ENCODE assay signal across 8 cellular contexts in the genomic region with DNA sequence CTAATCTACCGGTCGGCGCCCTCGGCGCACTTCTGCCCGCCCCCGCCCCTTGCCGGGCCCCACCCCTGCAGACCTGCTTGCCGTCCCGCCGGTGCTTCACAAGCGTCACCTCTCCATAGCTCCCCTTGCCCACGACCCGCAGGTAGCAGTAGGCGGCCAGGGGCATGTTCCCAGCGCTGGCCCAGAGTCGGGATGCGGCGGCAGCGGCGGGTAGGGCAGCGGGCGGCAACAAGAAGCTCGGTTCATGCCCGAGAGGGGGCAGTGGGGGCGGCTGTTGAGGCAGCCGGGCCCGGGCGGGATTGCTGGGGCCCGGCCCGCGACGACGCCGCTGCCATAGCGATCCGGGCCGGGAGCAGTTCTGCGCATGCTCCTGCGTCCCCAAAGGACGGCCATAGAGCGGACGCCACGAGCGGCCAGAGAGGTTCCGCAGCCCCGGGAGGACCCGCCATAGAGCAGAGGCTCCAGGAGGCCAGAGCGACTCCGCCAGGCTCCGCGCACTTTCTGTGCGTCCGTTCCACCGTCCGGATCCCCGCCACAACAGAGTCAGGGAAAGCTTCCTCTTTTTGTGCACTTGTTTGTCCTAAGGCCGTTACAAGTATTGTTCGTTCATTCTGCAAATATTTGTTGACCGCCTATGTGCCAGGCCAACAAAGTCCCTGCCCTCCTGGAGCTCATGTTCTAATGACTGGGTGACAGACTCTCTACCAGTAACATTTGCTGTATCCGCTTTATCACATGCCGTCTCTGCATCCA. TPM values are rescaled to one million over a fixed set of nuclear protein-coding genes. Genes with fewer than 3 reads are reported as not detected.
DNase-seq lines count a peak whose midpoint lies in the region; ATAC-seq and TF ChIP-seq lines count a peak whose summit lies in the region.

A gene (minus strand): TSS at position 360 of the 753 bp plus-strand sequence. CDS start 194 bp downstream, at position 166.

- H3K4me3 ChIP-seq in PC-9 (peak within 1 kb of the TSS; percentile 94), esophagus (ENCODE audit: low read depth in 1 of 2, low read length in 2 of 2) (peak within 1 kb of the TSS; percentile 90), mucosa of stomach (ENCODE audit: low read length) (peak within 1 kb of the TSS; percentile 96)

- CTCF ChIA-PET in PC-9 (lab: Charles Lee) = interaction anchor here (0.6 to 0.7 kb wide), 4 partner anchors 36 to 303 kb away, joined by 3 to 10 read pairs (median 6); no protein-coding TSS in a partner anchor

- POLR2A ChIA-PET in PC-9 (lab: Charles Lee; ENCODE audit: unreplicated experiment) = interaction anchor here (0.5 to 0.7 kb wide), 4 partner anchors 9 to 469 kb away, joined by 3 to 6 read pairs (median 4); no protein-coding TSS in a partner anchor

- DNase-seq in DMS53 treated with DMSO at 0.1 percent for 48 hours (lab: John Stamatoyannopoulos, UW; ENCODE audit: unreplicated experiment) = peak; percentile 22
- DNase-seq in KBM-7 = peak; percentile 95
- DNase-seq in PC-9 = peak; percentile 73 to 90
- DNase-seq in activated T-cell treated with anti-CD3 and anti-CD28 coated beads, Interleukin-2, amount 50 U/mL, for 1 hour = peak; percentile 81
- peak; percentile 93 for DNase-seq in stimulated activated CD8-positive, alpha-beta memory T cell treated with anti-CD3 and anti-CD28 coated beads, Interleukin-4, amount 100 ng/mL, for 48 hours

- intact Hi-C loops in PC-9 (cut with micrococcal nuclease; ENCODE audit: unreplicated experiment) = no loop called here

- in situ Hi-C loops in KBM-7 (cut with MboI; ENCODE audit: low pct_unique_long_range_greater_than_20kb, low sequenced_read_pairs) = no loop called here

- H3K36me3 ChIP-seq in PC-9 (ENCODE audit: low read depth) = peaks cover 8% of the 10 kb centered on the region; the same call in 1 of the 2 replicates
- H3K36me3 ChIP-seq in esophagus (ENCODE audit: control insufficient read depth in 2 of 2, insufficient read depth in 2 of 2, low read length in 1 of 2) = peaks cover 0 to 3% of the 10 kb centered on the region in 2 donors
- no peaks in the 10 kb centered on the region for H3K36me3 ChIP-seq in mucosa of stomach (ENCODE audit: control insufficient read depth, insufficient read depth, low read length)

- peak within 1 kb of the TSS; percentile 97 for H2AFZ ChIP-seq in PC-9

- H3K9me2 ChIP-seq in PC-9 (ENCODE audit: insufficient read depth) = no peaks in the 10 kb centered on the region

- H3K4me2 ChIP-seq in PC-9 = peak within 1 kb of the TSS; percentile 89

- H3K79me2 ChIP-seq in PC-9 (ENCODE audit: low read depth) = peaks cover 20% of the 10 kb centered on the region

- no peaks in the 10 kb centered on the region for H4K20me1 ChIP-seq in PC-9 (ENCODE audit: insufficient read depth)

- peak; percentile 89 for ATAC-seq in GM21717 (IDR thresholded peaks at IDR 0.05; ENCODE audit: unreplicated experiment)

- H3K4me1 ChIP-seq in PC-9 (replicated peaks; ENCODE audit: insufficient read depth) = 0 out of 2 replicates have a peak, but pooled peaks cover 9% of the 10 kb centered on the region
- peaks cover 0 to 3% of the 10 kb centered on the region in 2 donors for H3K4me1 ChIP-seq in esophagus (ENCODE audit: control insufficient read depth in 2 of 2, insufficient read depth in 2 of 2, low read length in 1 of 2)
- peaks cover 22% of the 10 kb centered on the region for H3K4me1 ChIP-seq in mucosa of stomach (ENCODE audit: control insufficient read depth, insufficient read depth, low read length)

- no peaks in the 10 kb centered on the region for H3K9me3 ChIP-seq in PC-9 (ENCODE audit: insufficient read depth, low read depth)
- no peaks in the 10 kb centered on the region for H3K9me3 ChIP-seq in esophagus (ENCODE audit: control insufficient read depth in 2 of 2, insufficient read depth in 1 of 2, low read depth in 1 of 2, low read length in 1 of 2)
- no peaks in the 10 kb centered on the region for H3K9me3 ChIP-seq in mucosa of stomach (ENCODE audit: control insufficient read depth, low read length)

- H3K9ac ChIP-seq in mucosa of stomach (ENCODE audit: low read length) = peak within 1 kb of the TSS; percentile 82

- BruUV-seq in PC-9 (replicated peaks; lab: Mats Ljungman, UMichigan) = no TSS peak

- no peaks in the 10 kb centered on the region; the same call in 1 of the 2 replicates for H3F3A ChIP-seq in PC-9 (ENCODE audit: insufficient read depth, low read depth)

- WGBS in esophagus, 2 donors = 1% methylated on average over 49 to 62 of the region's 62 CpGs

- no peaks in the 10 kb centered on the region for H3K27me3 ChIP-seq in PC-9 (ENCODE audit: insufficient read depth, low read depth)
- H3K27me3 ChIP-seq in esophagus (ENCODE audit: control insufficient read depth in 1 of 2, insufficient read depth in 2 of 2, low read length in 2 of 2) = no peaks in the 10 kb centered on the region
- H3K27me3 ChIP-seq in mucosa of stomach (ENCODE audit: control insufficient read depth, insufficient read depth, low read length) = no peaks in the 10 kb centered on the region

- H3K27ac ChIP-seq in PC-9 (peak within 1 kb of the TSS; percentile 53; the same call in 1 of the 2 replicates), esophagus (ENCODE audit: low read depth in 2 of 2, low read length in 1 of 2) (peak within 1 kb of the TSS; percentile 62 to 78)

- no peak for TF ChIP-seq CTCF in PC-9 (conservative IDR thresholded peaks at IDR 0.05)

RNA-seq across cellular contexts. Expression of the gene that starts here (rescaled TPM):
- total RNA-seq in PC-9 (2021) = 26.3 and 36.5 TPM in 2 replicates
- 1 to 10 TPM; 3.6 to 4.3 TPM for polyA plus RNA-seq in esophagus

Comparison
In these comparisons a context has a peak if more than half of its experiments do, and no peak if none do; other contexts are left out.
1. Peak in every context shown above with its lines: DNase-seq, ATAC-seq, H3K4me3 ChIP-seq and H3K27ac ChIP-seq.
2. DNase-seq: peak in every context shown above with its lines; median percentile 95 in KBM-7; 93 in stimulated activated CD8-positive, alpha-beta memory T cell treated with anti-CD3 and anti-CD28 coated beads, Interleukin-4, amount 100 ng/mL, for 48 hours; 82 in PC-9; 81 in activated T-cell treated with anti-CD3 and anti-CD28 coated beads, Interleukin-2, amount 50 U/mL, for 1 hour; 22 in DMS53 treated with DMSO at 0.1 percent for 48 hours.